10 cellular contexts compared by ENCODE assay signal in genomic region chr2:3127279-3127690, GRCh38.
DNase-seq lines count a peak whose midpoint lies in the region; ATAC-seq and TF ChIP-seq lines count a peak whose summit lies in the region.
"Had no signal": no experiment of that assay in that cellular context is flagged by ENCODE, and none has a peak within 500 bp of the region (broad histone marks: within the 10 kb centered on the region; RNA-seq: fewer than 3 reads in every experiment).

No MANE protein-coding gene starts in this region.

- H3K27me3 ChIP-seq in SU-DHL-6 (ENCODE audit: low read length) (no peaks in the 10 kb centered on the region), skeletal muscle satellite cell (ENCODE audit: control insufficient read depth, insufficient read depth, low read length) (no peaks in the 10 kb centered on the region)

- ATAC-seq in HG02943 (IDR thresholded peaks at IDR 0.05; ENCODE audit: low read depth, unreplicated experiment), result peak; percentile 71
- no peak for ATAC-seq in HG02970 (IDR thresholded peaks at IDR 0.05; ENCODE audit: low FRiP score, unreplicated experiment)

- CTCF ChIA-PET in activated naive CD4-positive, alpha-beta T cell treated with anti-CD3 and anti-CD28 coated beads, Interleukin-2, amount 10 ng/mL, durations not matched to agents 7 days and 5 days (lab: Charles Lee), result interaction anchor here (1.5 kb wide), 1 partner anchor 9 kb away, joined by 4 read pairs; no protein-coding TSS in a partner anchor

- H3K9me2 ChIP-seq in SU-DHL-6 (replicated peaks; ENCODE audit: insufficient read depth, low read length), result no peaks in the 10 kb centered on the region

- H3K27ac ChIP-seq in SU-DHL-6 (ENCODE audit: low read depth, low read length), result peak overlapping the region; percentile 47

- H3K9me3 ChIP-seq in SU-DHL-6 (ENCODE audit: insufficient read depth, low read length) (no peaks in the 10 kb centered on the region), skeletal muscle satellite cell (replicated peaks; ENCODE audit: low read length) (no peaks in the 10 kb centered on the region)

- H3K4me2 ChIP-seq in SU-DHL-6 (ENCODE audit: low read depth, low read length, poor library complexity, severe bottlenecking) (peak overlapping the region; percentile 48), skeletal muscle satellite cell (ENCODE audit: low read length) (peak overlapping the region; percentile 22)

- no peak for DNase-seq in activated naive CD4-positive, alpha-beta T cell treated with anti-CD3 and anti-CD28 coated beads, Interleukin-2, amount 10 ng/mL, durations not matched to agents 7 days and 5 days
- DNase-seq in activated naive CD4-positive, alpha-beta T cell (lab: John Stamatoyannopoulos, UW), result no peak
- DNase-seq in immature natural killer cell, result no peak
- no peak for DNase-seq in stimulated activated CD4-positive, alpha-beta T cell treated with anti-CD3 and anti-CD28 coated beads, Interleukin-4, amount 100 ng/mL, for 24 hours
- DNase-seq: activated CD8-positive, alpha-beta memory T cell treated with anti-CD3 and anti-CD28 coated beads for 24 hours; left ventricle myocardium superior had no signal

- no peaks in the 10 kb centered on the region for H3K79me2 ChIP-seq in SU-DHL-6 (ENCODE audit: insufficient read depth, low read length)

- H3F3A ChIP-seq in SU-DHL-6 (ENCODE audit: insufficient read depth), result no peaks in the 10 kb centered on the region

- H3K4me3 ChIP-seq in SU-DHL-6 (ENCODE audit: insufficient read depth, low read length, poor library complexity, severe bottlenecking) (no peak overlapping the region), skeletal muscle satellite cell (ENCODE audit: low read length) (peak overlapping the region; percentile 32)

- H3K4me3 Mint-ChIP-seq in activated naive CD4-positive, alpha-beta T cell treated with anti-CD3 and anti-CD28 coated beads, Interleukin-2, amount 10 ng/mL, durations not matched to agents 7 days and 5 days, result no peak overlapping the region
- no peak overlapping the region for H3K4me3 Mint-ChIP-seq in immature natural killer cell

- no peaks in the 10 kb centered on the region for H3K36me3 Mint-ChIP-seq in activated naive CD4-positive, alpha-beta T cell treated with anti-CD3 and anti-CD28 coated beads, Interleukin-2, amount 10 ng/mL, durations not matched to agents 7 days and 5 days
- H3K36me3 Mint-ChIP-seq in immature natural killer cell, result no peaks in the 10 kb centered on the region

- no peak for TF ChIP-seq CTCF in SU-DHL-6 (IDR thresholded peaks at IDR 0.05; ENCODE audit: insufficient read depth, low read length, poor library complexity, severe bottlenecking)

- peaks cover 4% of the 10 kb centered on the region for H3K4me1 Mint-ChIP-seq in activated naive CD4-positive, alpha-beta T cell treated with anti-CD3 and anti-CD28 coated beads, Interleukin-2, amount 10 ng/mL, durations not matched to agents 7 days and 5 days
- no peaks in the 10 kb centered on the region for H3K4me1 Mint-ChIP-seq in immature natural killer cell

- H3K27me3 Mint-ChIP-seq in activated naive CD4-positive, alpha-beta T cell treated with anti-CD3 and anti-CD28 coated beads, Interleukin-2, amount 10 ng/mL, durations not matched to agents 7 days and 5 days, result no peaks in the 10 kb centered on the region
- H3K27me3 Mint-ChIP-seq in immature natural killer cell (ENCODE audit: low read depth in 3 of 3), result peaks cover 0 to 2% (median 0%) of the 10 kb centered on the region in 3 donors

- H3K9ac ChIP-seq in SU-DHL-6 (ENCODE audit: low read length) (peak overlapping the region; percentile 31), skeletal muscle satellite cell (ENCODE audit: low read depth, low read length) (no peak overlapping the region)

- peak overlapping the region; percentile 58 for H2AFZ ChIP-seq in SU-DHL-6 (ENCODE audit: low read depth, low read length, severe bottlenecking)

- no peaks in the 10 kb centered on the region for H3K9me3 Mint-ChIP-seq in activated naive CD4-positive, alpha-beta T cell treated with anti-CD3 and anti-CD28 coated beads, Interleukin-2, amount 10 ng/mL, durations not matched to agents 7 days and 5 days
- no peaks in the 10 kb centered on the region for H3K9me3 Mint-ChIP-seq in immature natural killer cell

- H3K36me3 ChIP-seq in SU-DHL-6 (ENCODE audit: low read length) (no peaks in the 10 kb centered on the region), skeletal muscle satellite cell (ENCODE audit: insufficient read depth, low read length) (no peaks in the 10 kb centered on the region)

- no peaks in the 10 kb centered on the region for H4K20me1 ChIP-seq in SU-DHL-6 (ENCODE audit: low read depth, low read length)

- H3K4me1 ChIP-seq in skeletal muscle satellite cell (ENCODE audit: control insufficient read depth, insufficient read depth, low read length), result no peaks in the 10 kb centered on the region

- peak overlapping the region; percentile 58 for H3K27ac Mint-ChIP-seq in activated naive CD4-positive, alpha-beta T cell treated with anti-CD3 and anti-CD28 coated beads, Interleukin-2, amount 10 ng/mL, durations not matched to agents 7 days and 5 days
- no peak overlapping the region for H3K27ac Mint-ChIP-seq in immature natural killer cell
